ENCODE assay signal across 3 cellular contexts in genomic region chr14:69600304-69600891, GRCh38.
TF ChIP-seq lines count a peak whose summit lies in the region.

No MANE protein-coding gene starts in this region.

TF ChIP-seq in GM23338, 12 proteins besides CTCF, POLR2A, EP300 and RAD21 (continues in another document):
- no peak for TF ChIP-seq ETS1 (IDR thresholded peaks at IDR 0.05)
- TF ChIP-seq REST (IDR thresholded peaks at IDR 0.05; ENCODE audit: unreplicated experiment), result no peak
- no peak for TF ChIP-seq POLR2AphosphoS5 (IDR thresholded peaks at IDR 0.05; ENCODE audit: low read depth)
- TF ChIP-seq EZH2phosphoT487 (IDR thresholded peaks at IDR 0.05; ENCODE audit: unreplicated experiment), result no peak
- no peak for TF ChIP-seq ZNF114 (CRISPR knock-in tag; IDR thresholded peaks at IDR 0.05)
- TF ChIP-seq EZH2 (IDR thresholded peaks at IDR 0.05; ENCODE audit: low read depth, unreplicated experiment), result no peak
- no peak for TF ChIP-seq JUNB (IDR thresholded peaks at IDR 0.05; ENCODE audit: unreplicated experiment)
- no peak for TF ChIP-seq ZNF331 (CRISPR knock-in tag; IDR thresholded peaks at IDR 0.05; ENCODE audit: low read depth)
- TF ChIP-seq NANOG (IDR thresholded peaks at IDR 0.05; ENCODE audit: borderline replicate concordance), result no peak

TF ChIP-seq in IMR-90, 13 proteins besides CTCF, POLR2A, EP300 and RAD21:
- TF ChIP-seq RCOR1 (IDR thresholded peaks at IDR 0.05; ENCODE audit: insufficient replicate concordance, low read length) (no peak), CEBPB (IDR thresholded peaks at IDR 0.05; ENCODE audit: low read depth, low read length) (no peak), MXI1 (IDR thresholded peaks at IDR 0.05; ENCODE audit: borderline replicate concordance, low read depth, low read length) (no peak), RFX5 (IDR thresholded peaks at IDR 0.05; ENCODE audit: low read depth, low read length) (no peak), NFE2L2 (IDR thresholded peaks at IDR 0.05; ENCODE audit: low read depth, low read length) (no peak), FOS (IDR thresholded peaks at IDR 0.05; ENCODE audit: low read depth, low read length) (no peak), BHLHE40 (IDR thresholded peaks at IDR 0.05; ENCODE audit: low read depth, low read length) (no peak), USF2 (IDR thresholded peaks at IDR 0.05; ENCODE audit: low read depth, low read length) (no peak), CHD1 (IDR thresholded peaks at IDR 0.05; ENCODE audit: low read depth, low read length) (no peak), MAFK (IDR thresholded peaks at IDR 0.05; ENCODE audit: low read depth, low read length) (no peak)

TF ChIP-seq in WTC11, 78 proteins besides CTCF, POLR2A, EP300 and RAD21:
- TF ChIP-seq ATF1 (CRISPR knock-in tag; IDR thresholded peaks at IDR 0.05) (no peak), STAT6 (CRISPR knock-in tag; conservative IDR thresholded peaks at IDR 0.05; ENCODE audit: low read depth) (no peak), HMGA2 (CRISPR knock-in tag; IDR thresholded peaks at IDR 0.05) (no peak), ZNF232 (CRISPR knock-in tag; IDR thresholded peaks at IDR 0.05) (no peak), ZNF396 (CRISPR knock-in tag; IDR thresholded peaks at IDR 0.05; ENCODE audit: borderline replicate concordance) (no peak), ESRRA (CRISPR knock-in tag; IDR thresholded peaks at IDR 0.05; ENCODE audit: borderline replicate concordance) (no peak)
